Comparison of ENCODE assay signal across 8 cellular contexts in genomic region chr12:26845057-26845666, GRCh38. TPM values are rescaled to one million over a fixed set of nuclear protein-coding genes. Genes with fewer than 3 reads are reported as not detected.
A peak's percentile ranks its signal among the peaks of the same experiment; 100 is the strongest.
DNase-seq lines count a peak whose midpoint lies in the region; ATAC-seq and TF ChIP-seq lines count a peak whose summit lies in the region.

No MANE protein-coding gene starts in this region.

- TF ChIP-seq CTCF in A673 (conservative IDR thresholded peaks at IDR 0.05; ENCODE audit: low read depth, low read length) (peak; percentile 53), GM12875 (IDR thresholded peaks at IDR 0.05; ENCODE audit: borderline replicate concordance, insufficient read depth, low read depth, low read length) (peak; percentile 45; the same call in 1 of the 2 replicates), osteoblast (IDR thresholded peaks at IDR 0.05; ENCODE audit: extremely low read depth, low read depth, low read length) (peak; percentile 77)

- H3K4me1 ChIP-seq in A673 (ENCODE audit: insufficient read depth, low read length, poor library complexity, severe bottlenecking): no peaks in the 10 kb centered on the region
- peaks cover 7% of the 10 kb centered on the region for H3K4me1 ChIP-seq in osteoblast (ENCODE audit: insufficient read depth, low read length)

- no peaks in the 10 kb centered on the region for H3K79me2 ChIP-seq in osteoblast (ENCODE audit: insufficient read depth, low read length)

- H3K9me3 ChIP-seq in A673 (ENCODE audit: low read depth, low read length, poor library complexity, severe bottlenecking) (no peaks in the 10 kb centered on the region), osteoblast (ENCODE audit: low read depth, low read length) (no peaks in the 10 kb centered on the region)

- DNase-seq in A673 (ENCODE audit: low spot score) (peak; percentile 51), SK-N-DZ (ENCODE audit: low spot score) (peak; percentile 66), fibroblast of peridontal ligament (ENCODE audit: extremely low read depth) (peak; percentile 64), osteoblast (ENCODE audit: insufficient read length, low spot score, missing footprints) (no peak), NCI-H524 treated with DMSO at 0.1 percent for 48 hours (lab: John Stamatoyannopoulos, UW) (no peak)

- H3K27ac ChIP-seq in A673 (ENCODE audit: low read depth, low read length, poor library complexity, severe bottlenecking) (no peak overlapping the region), osteoblast (ENCODE audit: low read depth, low read length) (no peak overlapping the region)

- CTCF ChIA-PET in A673 (lab: Charles Lee): no interaction called here

- peak overlapping the region; percentile 29 for H3K4me2 ChIP-seq in osteoblast (ENCODE audit: insufficient read depth, low read length)

- H3K4me3 ChIP-seq in A673 (ENCODE audit: low read depth, low read length, poor library complexity, severe bottlenecking) (no peak overlapping the region), GM12875 (ENCODE audit: low read depth, low read length) (no peak overlapping the region), osteoblast (ENCODE audit: insufficient read depth, low read length) (no peak overlapping the region)

- H3K36me3 ChIP-seq in A673 (ENCODE audit: insufficient read depth, low read length, poor library complexity, severe bottlenecking): no peaks in the 10 kb centered on the region
- H3K36me3 ChIP-seq in osteoblast (ENCODE audit: insufficient read depth, low read length): no peaks in the 10 kb centered on the region

- POLR2A ChIA-PET in A673 (lab: Charles Lee; ENCODE audit: low non-redundant PET): no interaction called here

- no TSS peak for BruUV-seq in A673 (replicated peaks; lab: Mats Ljungman, UMichigan)

- ATAC-seq in HG03354 (IDR thresholded peaks at IDR 0.05; ENCODE audit: poor library complexity, severe bottlenecking, unreplicated experiment) (no peak), HG03025 (IDR thresholded peaks at IDR 0.05; ENCODE audit: low FRiP score, unreplicated experiment) (no peak)

- intact Hi-C loops in A673 (cut with micrococcal nuclease; ENCODE audit: unreplicated experiment): no loop called here

- no peaks in the 10 kb centered on the region for H4K20me1 ChIP-seq in osteoblast (ENCODE audit: insufficient read depth, low read length)

- no peak overlapping the region for H2AFZ ChIP-seq in osteoblast (ENCODE audit: low read length)

- H3K27me3 ChIP-seq in A673 (replicated peaks; ENCODE audit: insufficient read depth, low read depth, low read length, poor library complexity): no peaks in the 10 kb centered on the region
- H3K27me3 ChIP-seq in osteoblast (ENCODE audit: insufficient read depth, low read length): peaks cover 2% of the 10 kb centered on the region

RNA-seq across cellular contexts. Expression of gene ITPR2, which starts 12.2 kb away (rescaled TPM):
- total RNA-seq in A673 (2021) (22.6 and 27.3 TPM in 2 replicates), osteoblast (19.2 and 21.2 TPM in 2 replicates)
- polyA plus RNA-seq in SK-N-DZ (2014; cell fraction: cytosol; rRNA removed): 4.2 and 9.7 TPM in 2 replicates
- 2.3 and 4.9 TPM in 2 replicates for polyA plus RNA-seq in SK-N-DZ (2014; cell fraction: nucleus; rRNA removed)

Comparison
In these comparisons a context has a peak if more than half of its experiments do, and no peak if none do; other contexts are left out.
1. DNase-seq: peak in A673 (single experiment), SK-N-DZ (single experiment) and fibroblast of peridontal ligament (single experiment); none in osteoblast (single experiment) and NCI-H524 treated with DMSO at 0.1 percent for 48 hours (single experiment).
2. Peak in every context shown above with its lines, with median percentiles within 50 percentile points of each other: CTCF ChIP-seq.